In genomic region chr15:91099616-91100560, GRCh38 we compare ENCODE assay signal across 8 cellular contexts. TPM values are rescaled to one million over a fixed set of nuclear protein-coding genes. Genes with fewer than 3 reads are reported as not detected.
DNase-seq lines count a peak whose midpoint lies in the region; ATAC-seq and TF ChIP-seq lines count a peak whose summit lies in the region.

TSS of gene SV2B (plus strand) at chr15:91100257. CDS start at chr15:91226264, 126,007 bp downstream.

- H3K4me3 Mint-ChIP-seq in activated T-helper 1 cell treated with anti-CD3 and anti-CD28 coated beads, Interleukin-12 subunit alpha, Interleukin-12 subunit beta, Interleukin-2, Interleukin-4 antibody, amounts not matched to agents 30 ng/mL and 10 ng/mL and 1 ng/mL, durations not matched to agents 14 hours and 24 hours and 36 hours = peak within 1 kb of the TSS; percentile 87
- H3K4me3 Mint-ChIP-seq in neural progenitor cell = peak within 1 kb of the TSS; percentile 85

- H3K36me3 ChIP-seq in H7 (replicated peaks; ENCODE audit: control insufficient read depth, insufficient read depth, low read length) (no peaks in the 10 kb centered on the region), neural progenitor cell (no peaks in the 10 kb centered on the region), thoracic aorta (no peaks in the 10 kb centered on the region)

- DNase-seq in DMS114 treated with DMSO at 0.1 percent for 48 hours (lab: John Stamatoyannopoulos, UW; ENCODE audit: unreplicated experiment) = peak; percentile 22
- DNase-seq in H7 = peak; percentile 84
- peak; percentile 32 for DNase-seq in NCI-H524 treated with DMSO at 0.1 percent for 48 hours (lab: John Stamatoyannopoulos, UW)
- DNase-seq in activated T-helper 1 cell treated with anti-CD3 and anti-CD28 coated beads, Interleukin-12 subunit alpha, Interleukin-12 subunit beta, Interleukin-2, Interleukin-4 antibody, amounts not matched to agents 30 ng/mL and 10 ng/mL and 1 ng/mL, durations not matched to agents 14 hours and 24 hours and 36 hours (ENCODE audit: low spot score) = peak; percentile 37
- peak; percentile 23 for DNase-seq in fibroblast of the aortic adventitia (ENCODE audit: low read depth)
- DNase-seq in neural progenitor cell (ENCODE audit: low spot score) = peak; percentile 83
- DNase-seq in thoracic aorta (ENCODE audit: low spot score) = no peak
- no peak for DNase-seq in middle frontal gyrus (ENCODE audit: extremely low spot score, low spot score)

- peak; percentile 14 for TF ChIP-seq CTCF in fibroblast of the aortic adventitia (IDR thresholded peaks at IDR 0.05; ENCODE audit: insufficient read depth, low read length)
- peak; percentile 44 for TF ChIP-seq CTCF in neural progenitor cell (IDR thresholded peaks at IDR 0.05)
- TF ChIP-seq CTCF in thoracic aorta (IDR thresholded peaks at IDR 0.05) = no peak

- peaks cover 77% of the 10 kb centered on the region for H3K27me3 Mint-ChIP-seq in activated T-helper 1 cell treated with anti-CD3 and anti-CD28 coated beads, Interleukin-12 subunit alpha, Interleukin-12 subunit beta, Interleukin-2, Interleukin-4 antibody, amounts not matched to agents 30 ng/mL and 10 ng/mL and 1 ng/mL, durations not matched to agents 14 hours and 24 hours and 36 hours (ENCODE audit: insufficient read depth)
- H3K27me3 Mint-ChIP-seq in neural progenitor cell (ENCODE audit: insufficient read depth, low read depth) = peaks cover 47% of the 10 kb centered on the region

- H3K27ac ChIP-seq in neural progenitor cell = no peak within 1 kb of the TSS
- no peak within 1 kb of the TSS for H3K27ac ChIP-seq in thoracic aorta

- H3K4me3 ChIP-seq in H7 (ENCODE audit: insufficient read depth, low read depth, low read length) (peak within 1 kb of the TSS; percentile 45), fibroblast of the aortic adventitia (ENCODE audit: low read depth, low read length) (peak within 1 kb of the TSS; percentile 56), neural progenitor cell (peak within 1 kb of the TSS; percentile 56), thoracic aorta (peak within 1 kb of the TSS; percentile 58)

- H3K9ac ChIP-seq in neural progenitor cell = no peak within 1 kb of the TSS

- H3K9me3 ChIP-seq in neural progenitor cell (ENCODE audit: low read depth) (no peaks in the 10 kb centered on the region), thoracic aorta (no peaks in the 10 kb centered on the region)

- intact Hi-C loops in activated T-helper 1 cell treated with anti-CD3 and anti-CD28 coated beads, Interleukin-12 subunit alpha, Interleukin-12 subunit beta, Interleukin-2, Interleukin-4 antibody, amounts not matched to agents 30 ng/mL and 10 ng/mL and 1 ng/mL, durations not matched to agents 14 hours and 24 hours and 36 hours (cut with micrococcal nuclease) = no loop called here

- peak within 1 kb of the TSS; percentile 94 for H3K4me2 ChIP-seq in neural progenitor cell

- ATAC-seq in thoracic aorta (ENCODE audit: insufficient number of reproducible peaks, low FRiP score, low read depth) = no peak

- peaks cover 9% of the 10 kb centered on the region for H3F3A ChIP-seq in neural progenitor cell (ENCODE audit: low read depth)

- H3K4me1 Mint-ChIP-seq in activated T-helper 1 cell treated with anti-CD3 and anti-CD28 coated beads, Interleukin-12 subunit alpha, Interleukin-12 subunit beta, Interleukin-2, Interleukin-4 antibody, amounts not matched to agents 30 ng/mL and 10 ng/mL and 1 ng/mL, durations not matched to agents 14 hours and 24 hours and 36 hours (ENCODE audit: low read depth) = peaks cover 17% of the 10 kb centered on the region
- peaks cover 9% of the 10 kb centered on the region for H3K4me1 Mint-ChIP-seq in neural progenitor cell

- H3K27me3 ChIP-seq in H7 (ENCODE audit: control insufficient read depth, insufficient read depth, low read length) (peaks cover 53% of the 10 kb centered on the region), neural progenitor cell (peaks cover 95% of the 10 kb centered on the region), thoracic aorta (replicated peaks; ENCODE audit: insufficient read depth) (no peaks in the 10 kb centered on the region)

- peak within 1 kb of the TSS; percentile 45 for H3K27ac Mint-ChIP-seq in activated T-helper 1 cell treated with anti-CD3 and anti-CD28 coated beads, Interleukin-12 subunit alpha, Interleukin-12 subunit beta, Interleukin-2, Interleukin-4 antibody, amounts not matched to agents 30 ng/mL and 10 ng/mL and 1 ng/mL, durations not matched to agents 14 hours and 24 hours and 36 hours
- H3K27ac Mint-ChIP-seq in neural progenitor cell = no peak within 1 kb of the TSS

- no peaks in the 10 kb centered on the region for H3K9me3 Mint-ChIP-seq in activated T-helper 1 cell treated with anti-CD3 and anti-CD28 coated beads, Interleukin-12 subunit alpha, Interleukin-12 subunit beta, Interleukin-2, Interleukin-4 antibody, amounts not matched to agents 30 ng/mL and 10 ng/mL and 1 ng/mL, durations not matched to agents 14 hours and 24 hours and 36 hours
- no peaks in the 10 kb centered on the region for H3K9me3 Mint-ChIP-seq in neural progenitor cell

- peaks cover 14% of the 10 kb centered on the region for H3K4me1 ChIP-seq in neural progenitor cell
- peaks cover 6 to 19% of the 10 kb centered on the region in 2 donors for H3K4me1 ChIP-seq in thoracic aorta (ENCODE audit: control insufficient read depth in 1 of 2, low read depth in 2 of 2)

- no peaks in the 10 kb centered on the region for H3K79me2 ChIP-seq in neural progenitor cell (ENCODE audit: low read depth)

- H3K36me3 Mint-ChIP-seq in activated T-helper 1 cell treated with anti-CD3 and anti-CD28 coated beads, Interleukin-12 subunit alpha, Interleukin-12 subunit beta, Interleukin-2, Interleukin-4 antibody, amounts not matched to agents 30 ng/mL and 10 ng/mL and 1 ng/mL, durations not matched to agents 14 hours and 24 hours and 36 hours (ENCODE audit: low read depth) = no peaks in the 10 kb centered on the region
- no peaks in the 10 kb centered on the region for H3K36me3 Mint-ChIP-seq in neural progenitor cell

- H4K20me1 ChIP-seq in neural progenitor cell (ENCODE audit: low read depth) = peaks cover 9% of the 10 kb centered on the region

- H2AFZ ChIP-seq in neural progenitor cell (replicated peaks) = peak within 1 kb of the TSS; percentile 96

RNA-seq across cellular contexts. Expression of gene SV2B, which starts in this region (rescaled TPM):
- under 0.01 and 0.03 TPM in 2 replicates for total RNA-seq in H7 (2014; rRNA removed; shearing (Covaris generic))
- 0.08 and 0.12 TPM in 2 replicates for total RNA-seq in activated T-helper 1 cell treated with anti-CD3 and anti-CD28 coated beads, Interleukin-12 subunit alpha, Interleukin-12 subunit beta, Interleukin-2, Interleukin-4 antibody, amounts not matched to agents 30 ng/mL and 10 ng/mL and 1 ng/mL, durations not matched to agents 14 hours and 24 hours and 36 hours
- total RNA-seq in fibroblast of the aortic adventitia (ENCODE audit: low replicate concordance) (0.08 TPM in 1 of 2 replicates, not detected in the other), neural progenitor cell (ENCODE audit: low replicate concordance) (0.02 and 0.19 TPM in 2 replicates), thoracic aorta (1 to 10 TPM in 1 of 2 donors, not detected in 1; 2.6 TPM)

Comparison
In these comparisons a context has a peak if more than half of its experiments do, and no peak if none do; other contexts are left out.
1. Peak in DNase-seq and H3K4me3 ChIP-seq in H7; RNA of the gene not detected or under 1 TPM.
2. Peak in DNase-seq in activated T-helper 1 cell treated with anti-CD3 and anti-CD28 coated beads, Interleukin-12 subunit alpha, Interleukin-12 subunit beta, Interleukin-2, Interleukin-4 antibody, amounts not matched to agents 30 ng/mL and 10 ng/mL and 1 ng/mL, durations not matched to agents 14 hours and 24 hours and 36 hours; RNA of the gene not detected or under 1 TPM.
3. Peak in DNase-seq and H3K4me3 ChIP-seq in fibroblast of the aortic adventitia; RNA of the gene not detected or under 1 TPM.
4. Peak in DNase-seq, H3K4me3 ChIP-seq and H3K4me2 ChIP-seq in neural progenitor cell; RNA of the gene not detected or under 1 TPM.
5. DNase-seq: peak in DMS114 treated with DMSO at 0.1 percent for 48 hours (single experiment) and NCI-H524 treated with DMSO at 0.1 percent for 48 hours (single experiment); none in thoracic aorta (single experiment) and middle frontal gyrus (single experiment).
6. Peak in every context shown above with its lines, with median percentiles within 50 percentile points of each other: H3K4me3 ChIP-seq.